ENCODE assay signal across 8 cellular contexts in genomic region chr11:126115820-126116319, GRCh38. TPM values are rescaled to one million over a fixed set of nuclear protein-coding genes. Genes with fewer than 3 reads are reported as not detected.
DNase-seq lines count a peak whose midpoint lies in the region; ATAC-seq, FAIRE-seq and TF ChIP-seq lines count a peak whose summit lies in the region.

No MANE protein-coding gene starts in this region.

- no peak for TF ChIP-seq EP300 in suprapubic skin (IDR thresholded peaks at IDR 0.05)

- peaks cover 7% of the 10 kb centered on the region for H3K27me3 Mint-ChIP-seq in astrocyte (ENCODE audit: low read depth, unreplicated experiment)
- no peaks in the 10 kb centered on the region for H3K27me3 Mint-ChIP-seq in T-helper 2 cell treated with Interferon-gamma antibody and Interleukin-4, amounts not matched to agents 5 μg/mL and 100 μg/mL, for 36 hours (ENCODE audit: low read depth)

- peaks cover 15% of the 10 kb centered on the region for H3K4me1 Mint-ChIP-seq in astrocyte (ENCODE audit: low read depth, unreplicated experiment)
- H3K4me1 Mint-ChIP-seq in T-helper 2 cell treated with Interferon-gamma antibody and Interleukin-4, amounts not matched to agents 5 μg/mL and 100 μg/mL, for 36 hours (ENCODE audit: low read depth), result no peaks in the 10 kb centered on the region

- H3K9ac ChIP-seq in astrocyte (ENCODE audit: low read length), result no peak overlapping the region

- H2AFZ ChIP-seq in astrocyte (ENCODE audit: low read depth, low read length), result peak overlapping the region; percentile 28

- peak overlapping the region; percentile 37 for H3K4me2 ChIP-seq in astrocyte (ENCODE audit: low read length)

- H3K79me2 ChIP-seq in astrocyte (ENCODE audit: insufficient read depth, low read length), result no peaks in the 10 kb centered on the region

- TF ChIP-seq POLR2A in suprapubic skin (IDR thresholded peaks at IDR 0.05), result no peak

- no peak overlapping the region for H3K27ac ChIP-seq in astrocyte (ENCODE audit: low read depth, low read length)
- peak overlapping the region; percentile 83 for H3K27ac ChIP-seq in suprapubic skin

- no peaks in the 10 kb centered on the region for H3K9me3 ChIP-seq in astrocyte (ENCODE audit: insufficient read depth, low read depth, low read length)
- no peaks in the 10 kb centered on the region for H3K9me3 ChIP-seq in suprapubic skin

- ATAC-seq in GM21723 (IDR thresholded peaks at IDR 0.05; ENCODE audit: unreplicated experiment), result no peak
- no peak for ATAC-seq in HG03025 (IDR thresholded peaks at IDR 0.05; ENCODE audit: low FRiP score, unreplicated experiment)

- no peaks in the 10 kb centered on the region for H3K36me3 Mint-ChIP-seq in astrocyte (ENCODE audit: low read depth, unreplicated experiment)
- H3K36me3 Mint-ChIP-seq in T-helper 2 cell treated with Interferon-gamma antibody and Interleukin-4, amounts not matched to agents 5 μg/mL and 100 μg/mL, for 36 hours (ENCODE audit: low read depth), result no peaks in the 10 kb centered on the region

- 21% methylated on average over 12 of the region's 14 CpGs for WGBS in suprapubic skin

- FAIRE-seq in astrocyte (lab: Jason Lieb, UNC), result peak; percentile 5

- H3K36me3 ChIP-seq in astrocyte (ENCODE audit: insufficient read depth, low read length) (no peaks in the 10 kb centered on the region), suprapubic skin (no peaks in the 10 kb centered on the region)

- no peaks in the 10 kb centered on the region for H4K20me1 ChIP-seq in astrocyte (ENCODE audit: insufficient read depth, low read length)

- no peak overlapping the region for H3K4me3 Mint-ChIP-seq in astrocyte (ENCODE audit: unreplicated experiment)
- H3K4me3 Mint-ChIP-seq in T-helper 2 cell treated with Interferon-gamma antibody and Interleukin-4, amounts not matched to agents 5 μg/mL and 100 μg/mL, for 36 hours, result no peak overlapping the region

- peak; percentile 38 for TF ChIP-seq CTCF in AG09319 (IDR thresholded peaks at IDR 0.05; ENCODE audit: low read depth, low read length)
- peak; percentile 7 for TF ChIP-seq CTCF in astrocyte (IDR thresholded peaks at IDR 0.05; ENCODE audit: insufficient read depth, low read depth, low read length)
- TF ChIP-seq CTCF in suprapubic skin (IDR thresholded peaks at IDR 0.05), result peak in 1 of 2 donors; percentile 25

- H3K4me1 ChIP-seq in astrocyte (ENCODE audit: insufficient read depth, low read length), result peaks cover 24% of the 10 kb centered on the region
- peaks cover 47% of the 10 kb centered on the region for H3K4me1 ChIP-seq in suprapubic skin

- H3K4me3 ChIP-seq in astrocyte (ENCODE audit: insufficient read depth, low read depth, low read length), result no peak overlapping the region
- no peak overlapping the region for H3K4me3 ChIP-seq in suprapubic skin

- H3K27me3 ChIP-seq in astrocyte (ENCODE audit: insufficient read depth, low read length) (peaks cover 4% of the 10 kb centered on the region), suprapubic skin (no peaks in the 10 kb centered on the region)

- peak; percentile 87 for DNase-seq in AG09319 (ENCODE audit: extremely low read depth, low read depth)
- peak; percentile 96 for DNase-seq in NCI-H1105 treated with DMSO at 0.1 percent for 48 hours (lab: John Stamatoyannopoulos, UW)
- peak; percentile 83 for DNase-seq in astrocyte (ENCODE audit: low read depth)
- peak; percentile 71 for DNase-seq in kidney glomerular epithelial cell (lab: John Stamatoyannopoulos, UW)
- peak; percentile 88 for DNase-seq in suprapubic skin (ENCODE audit: low spot score in 2 of 2)
- DNase-seq in T-helper 2 cell treated with Interferon-gamma antibody and Interleukin-4, amounts not matched to agents 5 μg/mL and 100 μg/mL, for 36 hours (ENCODE audit: low spot score), result no peak

- H3K9me3 Mint-ChIP-seq in astrocyte (ENCODE audit: unreplicated experiment), result no peaks in the 10 kb centered on the region
- H3K9me3 Mint-ChIP-seq in T-helper 2 cell treated with Interferon-gamma antibody and Interleukin-4, amounts not matched to agents 5 μg/mL and 100 μg/mL, for 36 hours, result no peaks in the 10 kb centered on the region

- peak overlapping the region; percentile 75 for H3K27ac Mint-ChIP-seq in astrocyte (ENCODE audit: unreplicated experiment)
- no peak overlapping the region for H3K27ac Mint-ChIP-seq in T-helper 2 cell treated with Interferon-gamma antibody and Interleukin-4, amounts not matched to agents 5 μg/mL and 100 μg/mL, for 36 hours

RNA-seq across cellular contexts. Expression of gene CDON, which starts 53.2 kb away (rescaled TPM):
- total RNA-seq in astrocyte (15.5 and 17.0 TPM in 2 replicates), suprapubic skin (10 to 100 TPM; 27.6 to 67.4 (median 43.1) TPM)
